16 cellular contexts compared by ENCODE assay signal in genomic region chr9:126219166-126219565, GRCh38.
"Had no signal": no experiment of that assay in that cellular context is flagged by ENCODE, and none has a peak within 500 bp of the region (broad histone marks: within the 10 kb centered on the region; RNA-seq: fewer than 3 reads in every experiment).

No MANE protein-coding gene starts in this region.

- H3K9me3 ChIP-seq: pancreas, right lobe of liver had no signal

- H3K4me3 ChIP-seq: hepatocyte, lung, pancreas, right lobe of liver, spleen had no signal

- H3K4me2 ChIP-seq: hepatocyte had no signal

- H3K27ac ChIP-seq: foreskin keratinocyte, hepatocyte, pancreas, right lobe of liver, spleen had no signal

- H3K36me3 ChIP-seq: pancreas, right lobe of liver, spleen had no signal

- H3K27me3 ChIP-seq: hepatocyte had no signal

- H3K4me1 ChIP-seq: foreskin keratinocyte, pancreas, right lobe of liver had no signal

- DNase-seq: effector memory CD8-positive, alpha-beta T cell; foreskin keratinocyte; kidney; left cardiac atrium; left ventricle myocardium superior; mesenchymal stem cell; midbrain; naive B cell; nucleus accumbens; pancreas; spleen; stimulated activated naive CD4-positive, alpha-beta T cell; trophoblast cell had no signal

- ATAC-seq: effector memory CD8-positive, alpha-beta T cell; foreskin keratinocyte; left cardiac atrium; left ventricle myocardium superior; pancreas had no signal

- H2AFZ ChIP-seq: hepatocyte had no signal
